Comparison of ENCODE assay signal across 8 cellular contexts in the genomic region with DNA sequence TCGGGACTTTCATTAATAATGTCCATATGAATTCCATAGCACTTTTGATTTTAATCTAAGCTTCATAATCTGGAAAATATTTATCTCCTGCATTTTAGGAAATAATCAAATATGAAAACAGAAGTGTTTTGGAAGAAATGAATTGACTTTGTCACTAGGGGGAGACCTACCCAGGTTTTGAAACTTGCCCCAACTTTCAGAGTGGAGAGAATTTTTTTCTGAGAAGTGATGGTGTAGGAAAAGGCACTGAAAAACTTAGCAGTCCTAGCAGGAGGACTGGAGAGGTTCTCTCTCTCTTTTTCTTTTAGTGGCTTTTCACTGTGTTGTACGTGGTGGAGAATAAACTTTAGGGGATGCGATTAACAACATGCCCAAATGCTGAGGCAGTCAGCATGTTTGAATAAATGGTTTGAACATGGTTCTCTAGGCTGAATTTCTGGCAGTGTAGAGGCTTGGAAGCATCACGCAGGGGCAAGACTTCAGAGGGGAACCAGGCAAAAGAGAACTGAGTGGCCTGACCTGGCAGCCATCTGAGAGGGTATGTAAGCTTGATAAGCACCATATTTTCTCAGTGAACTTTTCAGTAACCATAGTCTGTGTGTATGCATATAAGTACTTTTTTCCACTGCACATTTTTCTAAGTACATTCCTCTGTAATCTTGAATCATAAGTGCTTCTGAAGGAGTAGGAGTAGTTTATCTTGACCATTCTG.
A peak's percentile ranks its signal among the peaks of the same experiment; 100 is the strongest.
DNase-seq lines count a peak whose midpoint lies in the region; ATAC-seq and TF ChIP-seq lines count a peak whose summit lies in the region.

No MANE protein-coding gene starts in this region.

- H3K4me3 Mint-ChIP-seq in activated naive CD8-positive, alpha-beta T cell treated with anti-CD3 and anti-CD28 coated beads, Interleukin-2, amount 10 ng/mL, durations not matched to agents 7 days and 5 days: peak overlapping the region; percentile 44
- H3K4me3 Mint-ChIP-seq in stimulated activated naive CD8-positive, alpha-beta T cell treated with anti-CD3 and anti-CD28 coated beads, Interleukin-15, amount 100 ng/mL, for 72 hours: peak overlapping the region; percentile 29 to 42

- DNase-seq in AG08395 (ENCODE audit: low spot score) (peak; percentile 57), LNCaP clone FGC (ENCODE audit: low read depth) (no peak), hepatic stellate cell (ENCODE audit: low spot score) (peak; percentile 19), substantia nigra (lab: John Stamatoyannopoulos, UW) (no peak)
- no peak for DNase-seq in activated naive CD8-positive, alpha-beta T cell treated with anti-CD3 and anti-CD28 coated beads, Interleukin-2, amount 10 ng/mL, durations not matched to agents 7 days and 5 days
- DNase-seq in stimulated activated naive CD8-positive, alpha-beta T cell treated with anti-CD3 and anti-CD28 coated beads, Interleukin-15, amount 100 ng/mL, for 72 hours: no peak

- POLR2A ChIA-PET in activated naive CD8-positive, alpha-beta T cell treated with anti-CD3 and anti-CD28 coated beads, Interleukin-2, amount 10 ng/mL, durations not matched to agents 7 days and 5 days (lab: Charles Lee): interaction anchor here (1.2 kb wide), 1 partner anchor 68 kb away, joined by 3 read pairs; no protein-coding TSS in a partner anchor

- peaks cover 3% of the 10 kb centered on the region for H3K36me3 Mint-ChIP-seq in activated naive CD8-positive, alpha-beta T cell treated with anti-CD3 and anti-CD28 coated beads, Interleukin-2, amount 10 ng/mL, durations not matched to agents 7 days and 5 days

- TF ChIP-seq CTCF in GM12873 (IDR thresholded peaks at IDR 0.05; ENCODE audit: insufficient read depth, low read depth, low read length, missing control alignments): peak; percentile 50
- peak; percentile 28; the same call in 1 of the 2 replicates for TF ChIP-seq CTCF in LNCaP clone FGC (IDR thresholded peaks at IDR 0.05; ENCODE audit: control insufficient read depth, extremely low read depth, insufficient read depth)

- no peak overlapping the region for H3K4me3 ChIP-seq in LNCaP clone FGC (ENCODE audit: low read depth, low read length)

- H3K4me1 Mint-ChIP-seq in activated naive CD8-positive, alpha-beta T cell treated with anti-CD3 and anti-CD28 coated beads, Interleukin-2, amount 10 ng/mL, durations not matched to agents 7 days and 5 days: peaks cover 11% of the 10 kb centered on the region
- peaks cover 13% of the 10 kb centered on the region for H3K4me1 Mint-ChIP-seq in stimulated activated naive CD8-positive, alpha-beta T cell treated with anti-CD3 and anti-CD28 coated beads, Interleukin-15, amount 100 ng/mL, for 72 hours

- no peak overlapping the region for H3K27ac ChIP-seq in substantia nigra (ENCODE audit: low read depth, low read length, poor library complexity, severe bottlenecking)

- H3K27ac Mint-ChIP-seq in activated naive CD8-positive, alpha-beta T cell treated with anti-CD3 and anti-CD28 coated beads, Interleukin-2, amount 10 ng/mL, durations not matched to agents 7 days and 5 days: peak overlapping the region; percentile 63
- H3K27ac Mint-ChIP-seq in stimulated activated naive CD8-positive, alpha-beta T cell treated with anti-CD3 and anti-CD28 coated beads, Interleukin-15, amount 100 ng/mL, for 72 hours: peak overlapping the region; percentile 13 to 38

- no peaks in the 10 kb centered on the region for H3K9me3 Mint-ChIP-seq in activated naive CD8-positive, alpha-beta T cell treated with anti-CD3 and anti-CD28 coated beads, Interleukin-2, amount 10 ng/mL, durations not matched to agents 7 days and 5 days
- H3K9me3 Mint-ChIP-seq in stimulated activated naive CD8-positive, alpha-beta T cell treated with anti-CD3 and anti-CD28 coated beads, Interleukin-15, amount 100 ng/mL, for 72 hours: no peaks in the 10 kb centered on the region

- peaks cover 2% of the 10 kb centered on the region for H3K27me3 Mint-ChIP-seq in activated naive CD8-positive, alpha-beta T cell treated with anti-CD3 and anti-CD28 coated beads, Interleukin-2, amount 10 ng/mL, durations not matched to agents 7 days and 5 days
- H3K27me3 Mint-ChIP-seq in stimulated activated naive CD8-positive, alpha-beta T cell treated with anti-CD3 and anti-CD28 coated beads, Interleukin-15, amount 100 ng/mL, for 72 hours: no peaks in the 10 kb centered on the region

- ATAC-seq in activated naive CD8-positive, alpha-beta T cell treated with anti-CD3 and anti-CD28 coated beads, Interleukin-2, amount 10 ng/mL, durations not matched to agents 7 days and 5 days (ENCODE audit: low read depth): peak; percentile 73
- peak; percentile 53 for ATAC-seq in stimulated activated naive CD8-positive, alpha-beta T cell treated with anti-CD3 and anti-CD28 coated beads, Interleukin-15, amount 100 ng/mL, for 72 hours
- ATAC-seq in HG03039 (IDR thresholded peaks at IDR 0.05; ENCODE audit: unreplicated experiment): no peak

Comparison
In these comparisons a context has a peak if more than half of its experiments do, and no peak if none do; other contexts are left out.
1. DNase-seq: peak in AG08395 (single experiment) and hepatic stellate cell (single experiment); none in LNCaP clone FGC (single experiment), activated naive CD8-positive, alpha-beta T cell treated with anti-CD3 and anti-CD28 coated beads, Interleukin-2, amount 10 ng/mL, durations not matched to agents 7 days and 5 days (single experiment), stimulated activated naive CD8-positive, alpha-beta T cell treated with anti-CD3 and anti-CD28 coated beads, Interleukin-15, amount 100 ng/mL, for 72 hours (0 of 2) and substantia nigra (0 of 49).